Comparison of ENCODE assay signal across 11 cellular contexts in the genomic region with DNA sequence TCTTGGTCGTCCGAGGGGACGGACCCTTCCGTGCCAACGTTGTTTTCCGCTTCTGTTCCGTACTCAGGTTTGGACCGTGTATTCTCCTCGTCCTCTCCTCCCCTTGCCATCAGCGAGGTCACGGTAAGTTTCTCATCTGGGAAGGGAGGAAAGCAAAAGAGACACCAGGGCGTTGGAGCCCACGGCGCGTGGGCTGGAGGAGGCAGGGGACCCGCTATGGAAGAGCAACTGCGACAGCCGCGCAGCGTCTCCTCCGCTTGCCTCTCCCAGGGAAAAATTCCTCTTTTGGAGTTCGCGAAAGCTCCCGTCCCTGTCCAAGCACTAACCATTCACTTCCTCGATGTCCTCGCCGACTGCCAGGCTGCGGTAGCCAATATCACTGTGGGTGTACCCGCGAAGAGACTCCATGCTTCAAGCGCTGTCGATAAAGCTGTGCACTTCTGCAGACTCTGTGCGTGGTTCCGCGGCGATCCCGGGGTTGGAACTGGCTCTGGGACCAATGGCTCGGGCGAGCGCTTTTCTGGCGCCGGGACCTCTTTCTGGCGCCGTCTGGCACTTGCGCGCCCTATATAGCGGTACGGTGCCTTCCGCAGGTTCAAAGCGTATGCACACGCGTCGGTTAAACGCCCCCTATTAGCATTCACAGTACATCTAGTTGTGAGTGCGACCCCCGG. TPM values are rescaled to one million over a fixed set of nuclear protein-coding genes. Genes with fewer than 3 reads are reported as not detected.
DNase-seq lines count a peak whose midpoint lies in the region; ATAC-seq, FAIRE-seq and TF ChIP-seq lines count a peak whose summit lies in the region.
"Had no signal": no experiment of that assay in that cellular context is flagged by ENCODE, and none has a peak within 500 bp of the region (broad histone marks: within the 10 kb centered on the region; RNA-seq: fewer than 3 reads in every experiment).

A gene (minus strand): TSS at position 492 of the 674 bp plus-strand sequence. CDS start 84 bp downstream, at position 408.

- H3K9me3 ChIP-seq in keratinocyte (ENCODE audit: control insufficient read depth, low read depth, low read length) (no peaks in the 10 kb centered on the region), thoracic aorta (no peaks in the 10 kb centered on the region)
- H3K9me3 ChIP-seq: prostate gland, upper lobe of left lung had no signal

- H3K36me3 ChIP-seq in keratinocyte (ENCODE audit: control insufficient read depth in 2 of 2, extremely low read depth in 1 of 2, insufficient read depth in 2 of 2, low read length in 2 of 2) (no peaks in the 10 kb centered on the region), thoracic aorta (no peaks in the 10 kb centered on the region)
- H3K36me3 ChIP-seq: prostate gland, upper lobe of left lung had no signal

- POLR2A ChIA-PET in activated naive CD8-positive, alpha-beta T cell treated with anti-CD3 and anti-CD28 coated beads, Interleukin-2, amount 10 ng/mL, durations not matched to agents 7 days and 5 days (lab: Charles Lee) = no interaction called here

- H3K9me3 Mint-ChIP-seq in activated naive CD4-positive, alpha-beta T cell treated with anti-CD3 and anti-CD28 coated beads, Interleukin-2, amount 50 U/mL, for 24 hours = no peaks in the 10 kb centered on the region
- H3K9me3 Mint-ChIP-seq in activated naive CD8-positive, alpha-beta T cell treated with anti-CD3 and anti-CD28 coated beads, Interleukin-2, amount 10 ng/mL, durations not matched to agents 7 days and 5 days = no peaks in the 10 kb centered on the region

- H3K4me1 Mint-ChIP-seq in activated naive CD4-positive, alpha-beta T cell treated with anti-CD3 and anti-CD28 coated beads, Interleukin-2, amount 50 U/mL, for 24 hours = peaks cover 7% of the 10 kb centered on the region
- H3K4me1 Mint-ChIP-seq in activated naive CD8-positive, alpha-beta T cell treated with anti-CD3 and anti-CD28 coated beads, Interleukin-2, amount 10 ng/mL, durations not matched to agents 7 days and 5 days = peaks cover 4% of the 10 kb centered on the region

- H3K27me3 Mint-ChIP-seq in activated naive CD4-positive, alpha-beta T cell treated with anti-CD3 and anti-CD28 coated beads, Interleukin-2, amount 50 U/mL, for 24 hours = peaks cover 16% of the 10 kb centered on the region
- H3K27me3 Mint-ChIP-seq in activated naive CD8-positive, alpha-beta T cell treated with anti-CD3 and anti-CD28 coated beads, Interleukin-2, amount 10 ng/mL, durations not matched to agents 7 days and 5 days = peaks cover 46% of the 10 kb centered on the region

- H3K4me1 ChIP-seq in keratinocyte (ENCODE audit: control insufficient read depth, extremely low read depth, insufficient read depth, low read length) (no peaks in the 10 kb centered on the region), thoracic aorta (ENCODE audit: control insufficient read depth in 1 of 2, low read depth in 2 of 2) (no peaks in the 10 kb centered on the region)
- H3K4me1 ChIP-seq: prostate gland had no signal

- H2AFZ ChIP-seq in keratinocyte (ENCODE audit: control insufficient read depth, low read length) = peak within 1 kb of the TSS; percentile 29

- H3K9ac ChIP-seq in keratinocyte (ENCODE audit: control insufficient read depth, extremely low read depth, insufficient read depth, low read length) = no peak within 1 kb of the TSS

- dilution Hi-C loops in keratinocyte (cut with MboI; ENCODE audit: extremely low pct_ligation_motif_present, low sequenced_read_pairs) = no loop called here

- H3K36me3 Mint-ChIP-seq in activated naive CD4-positive, alpha-beta T cell treated with anti-CD3 and anti-CD28 coated beads, Interleukin-2, amount 50 U/mL, for 24 hours = no peaks in the 10 kb centered on the region
- no peaks in the 10 kb centered on the region for H3K36me3 Mint-ChIP-seq in activated naive CD8-positive, alpha-beta T cell treated with anti-CD3 and anti-CD28 coated beads, Interleukin-2, amount 10 ng/mL, durations not matched to agents 7 days and 5 days

- FAIRE-seq in keratinocyte (lab: Jason Lieb, UNC) = no peak

- peak within 1 kb of the TSS; percentile 54 for H3K4me3 Mint-ChIP-seq in activated naive CD4-positive, alpha-beta T cell treated with anti-CD3 and anti-CD28 coated beads, Interleukin-2, amount 50 U/mL, for 24 hours
- peak within 1 kb of the TSS; percentile 71 for H3K4me3 Mint-ChIP-seq in activated naive CD8-positive, alpha-beta T cell treated with anti-CD3 and anti-CD28 coated beads, Interleukin-2, amount 10 ng/mL, durations not matched to agents 7 days and 5 days

- H3K27me3 ChIP-seq in keratinocyte (ENCODE audit: control insufficient read depth, extremely low read depth, insufficient read depth, low read length) (peaks cover 38% of the 10 kb centered on the region), thoracic aorta (replicated peaks; ENCODE audit: insufficient read depth) (no peaks in the 10 kb centered on the region)

- peak within 1 kb of the TSS; percentile 12 to 67 (median 33) for H3K4me3 ChIP-seq in keratinocyte (ENCODE audit: control insufficient read depth in 2 of 3, extremely low read depth in 1 of 3, insufficient read depth in 2 of 3, low read depth in 1 of 3, low read length in 3 of 3)
- peak within 1 kb of the TSS; percentile 34 for H3K4me3 ChIP-seq in thoracic aorta
- H3K4me3 ChIP-seq: prostate gland, upper lobe of left lung had no signal

- no peak for DNase-seq in activated naive CD4-positive, alpha-beta T cell treated with anti-CD3 and anti-CD28 coated beads, Interleukin-2, amount 50 U/mL, for 16 hours
- no peak for DNase-seq in activated naive CD8-positive, alpha-beta T cell treated with anti-CD3 and anti-CD28 coated beads, Interleukin-2, amount 10 ng/mL, durations not matched to agents 7 days and 5 days
- no peak for DNase-seq in keratinocyte (ENCODE audit: low read depth, low spot score)
- DNase-seq in thoracic aorta (ENCODE audit: low spot score) = no peak
- DNase-seq in NCI-H128 (lab: John Stamatoyannopoulos, UW; ENCODE audit: unreplicated experiment) = no peak
- no peak for DNase-seq in T1000 (lab: John Stamatoyannopoulos, UW)
- no peak for DNase-seq in stimulated activated CD4-positive, alpha-beta T cell treated with anti-CD3 and anti-CD28 coated beads, Interleukin-2, amount 100 ng/mL, for 24 hours

- ATAC-seq in activated naive CD8-positive, alpha-beta T cell treated with anti-CD3 and anti-CD28 coated beads, Interleukin-2, amount 10 ng/mL, durations not matched to agents 7 days and 5 days (ENCODE audit: low read depth) = no peak
- no peak for ATAC-seq in thoracic aorta (ENCODE audit: insufficient number of reproducible peaks, low FRiP score, low read depth)

- no peaks in the 10 kb centered on the region for H4K20me1 ChIP-seq in keratinocyte (ENCODE audit: control insufficient read depth, extremely low read depth, insufficient read depth, low read length)

- H3K79me2 ChIP-seq in keratinocyte (ENCODE audit: control insufficient read depth, insufficient read depth, low read length) = no peaks in the 10 kb centered on the region

- TF ChIP-seq CTCF in keratinocyte (optimal IDR thresholded peaks at IDR 0.05 in 1 of 3, IDR thresholded peaks at IDR 0.05 in 1 of 3, conservative IDR thresholded peaks at IDR 0.05 in 1 of 3; ENCODE audit: extremely low read depth in 1 of 3, insufficient read depth in 2 of 3, low read length in 3 of 3) (no peak), thoracic aorta (IDR thresholded peaks at IDR 0.05) (no peak)

- H3K9me1 ChIP-seq in keratinocyte (ENCODE audit: control insufficient read depth, extremely low read depth, insufficient read depth, low read length) = no peaks in the 10 kb centered on the region

- peak within 1 kb of the TSS; percentile 65 for H3K4me2 ChIP-seq in keratinocyte (ENCODE audit: control insufficient read depth, extremely low read depth, insufficient read depth, low read depth, low read length)

- H3K27ac Mint-ChIP-seq in activated naive CD4-positive, alpha-beta T cell treated with anti-CD3 and anti-CD28 coated beads, Interleukin-2, amount 50 U/mL, for 24 hours = no peak within 1 kb of the TSS
- H3K27ac Mint-ChIP-seq in activated naive CD8-positive, alpha-beta T cell treated with anti-CD3 and anti-CD28 coated beads, Interleukin-2, amount 10 ng/mL, durations not matched to agents 7 days and 5 days = no peak within 1 kb of the TSS

- H3K27ac ChIP-seq in keratinocyte (ENCODE audit: control insufficient read depth, insufficient read depth, low read length) (no peak within 1 kb of the TSS), thoracic aorta (no peak within 1 kb of the TSS)
- H3K27ac ChIP-seq: prostate gland, upper lobe of left lung had no signal

RNA-seq across cellular contexts. Expression of the gene that starts here (rescaled TPM):
- total RNA-seq in activated naive CD8-positive, alpha-beta T cell treated with anti-CD3 and anti-CD28 coated beads, Interleukin-2, amount 10 ng/mL, durations not matched to agents 7 days and 5 days = not detected
- polyA plus RNA-seq in keratinocyte = 0.03 TPM in 1 of 3 replicates, not detected in the others
- polyA plus RNA-seq in keratinocyte (2011; ENCODE audit: low read depth) = not detected
- 0.05 TPM in 1 of 2 replicates, not detected in the other for polyA plus RNA-seq in keratinocyte (2011; cell fraction: cytosol; rRNA removed)
- polyA plus RNA-seq in keratinocyte (2011; cell fraction: nucleus; rRNA removed) = not detected in 2 replicates
- polyA plus RNA-seq in keratinocyte (2012; ENCODE audit: low replicate concordance) = 0.07 TPM in 1 of 2 replicates, not detected in the other
- polyA minus RNA-seq in keratinocyte = not detected in 3 replicates
- polyA minus RNA-seq in keratinocyte (2011; cell fraction: cytosol; rRNA and poly(A)+ RNA removed) = not detected
- polyA minus RNA-seq in keratinocyte (2011; cell fraction: nucleus; rRNA and poly(A)+ RNA removed) = not detected in 2 replicates
- not detected for total RNA-seq in thoracic aorta
- total RNA-seq: NCI-H460, upper lobe of left lung had no signal
